21 cellular contexts compared by ENCODE assay signal in the genomic region with DNA sequence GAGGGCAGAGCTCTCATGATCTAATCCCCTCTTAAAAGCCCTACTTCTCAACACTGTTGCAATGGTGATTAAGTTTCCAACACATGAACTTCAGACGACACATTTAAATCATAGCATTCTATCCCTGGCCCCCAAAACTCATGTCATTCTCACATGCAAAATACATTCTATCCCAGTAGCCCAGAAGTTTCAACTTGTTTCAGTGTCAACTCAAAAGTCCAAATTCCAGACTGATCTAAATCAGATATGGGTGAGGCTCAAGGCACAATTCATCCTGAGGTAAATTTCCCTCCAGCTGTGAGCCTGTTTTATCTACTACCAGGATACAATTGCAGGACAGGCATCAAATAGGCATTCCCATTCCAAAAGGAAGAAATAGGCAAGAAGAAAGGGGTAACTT.
"Had no signal": no experiment of that assay in that cellular context is flagged by ENCODE, and none has a peak within 500 bp of the region (broad histone marks: within the 10 kb centered on the region; RNA-seq: fewer than 3 reads in every experiment).

No MANE protein-coding gene starts in this region.

- H3K27me3 Mint-ChIP-seq: naive thymus-derived CD4-positive, alpha-beta T cell; natural killer cell treated with Interleukin-12 subunit alpha and Interleukin-12 subunit beta and Interleukin-15 and Interleukin-18, amount 100 ng/mL, for 72 hours; progenitor cell of endocrine pancreas; stimulated activated naive CD8-positive, alpha-beta T cell treated with anti-CD3 and anti-CD28 coated beads, Interleukin-15, amount 100 ng/mL, for 72 hours had no signal

- H3K36me3 ChIP-seq: ovary had no signal

- ATAC-seq: left lung; naive thymus-derived CD4-positive, alpha-beta T cell; natural killer cell treated with Interleukin-12 subunit alpha and Interleukin-12 subunit beta and Interleukin-15 and Interleukin-18, amount 100 ng/mL, for 72 hours; stimulated activated naive CD8-positive, alpha-beta T cell treated with anti-CD3 and anti-CD28 coated beads, Interleukin-15, amount 100 ng/mL, for 72 hours had no signal

- H3K27ac ChIP-seq: left lung, ovary, right atrium auricular region, right lobe of liver, tibial nerve, upper lobe of left lung, vagina had no signal

- H3K4me1 Mint-ChIP-seq: stimulated activated naive CD8-positive, alpha-beta T cell treated with anti-CD3 and anti-CD28 coated beads, Interleukin-15, amount 100 ng/mL, for 72 hours had no signal

- H3K27ac Mint-ChIP-seq: mesothelial cell of epicardium; natural killer cell treated with Interleukin-12 subunit alpha and Interleukin-12 subunit beta and Interleukin-15 and Interleukin-18, amount 100 ng/mL, for 72 hours; progenitor cell of endocrine pancreas had no signal

- H3K9me3 Mint-ChIP-seq: mesothelial cell of epicardium; natural killer cell treated with Interleukin-12 subunit alpha and Interleukin-12 subunit beta and Interleukin-15 and Interleukin-18, amount 100 ng/mL, for 72 hours; stimulated activated naive CD8-positive, alpha-beta T cell treated with anti-CD3 and anti-CD28 coated beads, Interleukin-15, amount 100 ng/mL, for 72 hours had no signal

- H3K27me3 ChIP-seq: left lung, ovary, right atrium auricular region, right lobe of liver, tibial nerve, upper lobe of left lung, vagina had no signal

- DNase-seq: islet precursor cell; left lung; mesendoderm; naive thymus-derived CD4-positive, alpha-beta T cell; ovary; right lobe of liver; stimulated activated CD4-positive, alpha-beta T cell treated with anti-CD3 and anti-CD28 coated beads, Interleukin-12 subunit alpha, Interleukin-12 subunit beta, amount 100 ng/mL, for 4 hours; stimulated activated CD4-positive, alpha-beta T cell treated with anti-CD3 and anti-CD28 coated beads, Interleukin-15, amount 100 ng/mL, for 24 hours; stimulated activated CD4-positive, alpha-beta T cell treated with anti-CD3 and anti-CD28 coated beads, Interleukin-2, amount 100 ng/mL, for 24 hours; stimulated activated CD4-positive, alpha-beta T cell treated with anti-CD3 and anti-CD28 coated beads, Interleukin-4, amount 100 ng/mL, for 1 hour; stimulated activated naive CD4-positive, alpha-beta T cell treated with Interleukin-2 at 50 U/mL for 16 hours; stimulated activated naive CD8-positive, alpha-beta T cell treated with anti-CD3 and anti-CD28 coated beads, Interleukin-15, amount 100 ng/mL, for 72 hours; substantia nigra; upper lobe of left lung had no signal

- H3K4me3 ChIP-seq: left lung, lung, ovary, right atrium auricular region, right lobe of liver, tibial nerve, upper lobe of left lung, vagina had no signal

- H3K4me3 Mint-ChIP-seq: mesothelial cell of epicardium; naive thymus-derived CD4-positive, alpha-beta T cell; natural killer cell treated with Interleukin-12 subunit alpha and Interleukin-12 subunit beta and Interleukin-15 and Interleukin-18, amount 100 ng/mL, for 72 hours; stimulated activated naive CD8-positive, alpha-beta T cell treated with anti-CD3 and anti-CD28 coated beads, Interleukin-15, amount 100 ng/mL, for 72 hours had no signal

- H3K9me3 ChIP-seq: left lung, ovary, right atrium auricular region, right lobe of liver, tibial nerve, upper lobe of left lung, vagina had no signal

- H3K4me1 ChIP-seq: left lung, upper lobe of left lung, vagina had no signal
